In genomic region chr4:98745372-98745771, GRCh38 we compare ENCODE assay signal across 9 cellular contexts.
DNase-seq lines count a peak whose midpoint lies in the region; ATAC-seq and TF ChIP-seq lines count a peak whose summit lies in the region.
"Had no signal": no experiment of that assay in that cellular context is flagged by ENCODE, and none has a peak within 500 bp of the region (broad histone marks: within the 10 kb centered on the region; RNA-seq: fewer than 3 reads in every experiment).

No MANE protein-coding gene starts in this region.

- H3K9me2 ChIP-seq in PC-9 (ENCODE audit: insufficient read depth) = no peaks in the 10 kb centered on the region

- CTCF ChIA-PET in PC-9 (lab: Charles Lee) = no interaction called here

- H3K9me3 Mint-ChIP-seq in type B pancreatic cell = no peaks in the 10 kb centered on the region

- no peak overlapping the region for H3K27ac ChIP-seq in PC-9

- BruUV-seq in PC-9 (replicated peaks; lab: Mats Ljungman, UMichigan) = no TSS peak

- H2AFZ ChIP-seq in PC-9 = no peak overlapping the region

- H3K27me3 Mint-ChIP-seq in type B pancreatic cell = no peaks in the 10 kb centered on the region

- H3K4me1 Mint-ChIP-seq in type B pancreatic cell (ENCODE audit: unreplicated experiment) = peaks cover 10% of the 10 kb centered on the region

- H3K36me3 ChIP-seq in HAP-1 (replicated peaks) (no peaks in the 10 kb centered on the region), PC-9 (ENCODE audit: low read depth) (no peaks in the 10 kb centered on the region)

- in situ Hi-C loops in HAP-1 (cut with MboI; ENCODE audit: low sequenced_read_pairs) = loop anchor here (25.0 kb wide), 1 partner anchor 317 kb away; no protein-coding TSS in a partner anchor

- H3K4me1 ChIP-seq in HAP-1 = no peaks in the 10 kb centered on the region
- H3K4me1 ChIP-seq in PC-9 (replicated peaks; ENCODE audit: insufficient read depth) = no peaks in the 10 kb centered on the region

- H4K20me1 ChIP-seq in PC-9 (ENCODE audit: insufficient read depth) = no peaks in the 10 kb centered on the region

- no peaks in the 10 kb centered on the region for H3K36me3 Mint-ChIP-seq in type B pancreatic cell

- no peak overlapping the region for H3K4me2 ChIP-seq in PC-9

- H3F3A ChIP-seq in PC-9 (ENCODE audit: insufficient read depth, low read depth) = no peaks in the 10 kb centered on the region

- H3K4me3 Mint-ChIP-seq in type B pancreatic cell = no peak overlapping the region

- H3K27ac Mint-ChIP-seq in type B pancreatic cell = no peak overlapping the region

- intact Hi-C loops in PC-9 (cut with micrococcal nuclease; ENCODE audit: unreplicated experiment) = no loop called here

- DNase-seq in AML-193 (lab: John Stamatoyannopoulos, UW) (peak; percentile 61 to 71), HAP-1 (ENCODE audit: low spot score in 2 of 2) (peak; percentile 15 to 57), PC-9 (peak in 1 of 2 experiments; percentile 1), fibroblast of mammary gland (ENCODE audit: low read depth) (peak; percentile 47), middle frontal gyrus (ENCODE audit: extremely low spot score, low spot score) (no peak), type B pancreatic cell (ENCODE audit: extremely low spot score, unreplicated experiment) (no peak)
- DNase-seq: activated T-cell treated with anti-CD3 and anti-CD28 coated beads, Interleukin-2, amount 50 U/mL, for 1 hour had no signal

- no peak overlapping the region for H3K4me3 ChIP-seq in HAP-1
- no peak overlapping the region for H3K4me3 ChIP-seq in PC-9
- no peak overlapping the region for H3K4me3 ChIP-seq in fibroblast of mammary gland (ENCODE audit: control insufficient read depth, low read depth, low read length)

- ATAC-seq in GM19455 (IDR thresholded peaks at IDR 0.05; ENCODE audit: unreplicated experiment) (no peak), GM19035 (IDR thresholded peaks at IDR 0.05; ENCODE audit: unreplicated experiment) (no peak)

- peak; percentile 43; the same call in 1 of the 2 replicates for TF ChIP-seq CTCF in PC-9 (conservative IDR thresholded peaks at IDR 0.05)
- TF ChIP-seq CTCF in fibroblast of mammary gland (conservative IDR thresholded peaks at IDR 0.05; ENCODE audit: control insufficient read depth, insufficient read depth, low read depth, low read length) = peak; percentile 50
- TF ChIP-seq CTCF in type B pancreatic cell (conservative IDR thresholded peaks at IDR 0.05) = no peak

- POLR2A ChIA-PET in PC-9 (lab: Charles Lee; ENCODE audit: unreplicated experiment) = no interaction called here

- H3K9me3 ChIP-seq in HAP-1 (no peaks in the 10 kb centered on the region), PC-9 (ENCODE audit: insufficient read depth, low read depth) (no peaks in the 10 kb centered on the region; the same call in 1 of the 2 replicates)

- no peaks in the 10 kb centered on the region for H3K27me3 ChIP-seq in HAP-1 (ENCODE audit: low read depth)
- no peaks in the 10 kb centered on the region for H3K27me3 ChIP-seq in PC-9 (ENCODE audit: insufficient read depth, low read depth)

- H3K79me2 ChIP-seq in PC-9 (ENCODE audit: low read depth) = no peaks in the 10 kb centered on the region

Comparison
In these comparisons a context has a peak if more than half of its experiments do, and no peak if none do; other contexts are left out.
1. DNase-seq: peak in AML-193 (2 of 2), HAP-1 (2 of 2) and fibroblast of mammary gland (single experiment); none in middle frontal gyrus (single experiment) and type B pancreatic cell (single experiment).